In the genomic region with DNA sequence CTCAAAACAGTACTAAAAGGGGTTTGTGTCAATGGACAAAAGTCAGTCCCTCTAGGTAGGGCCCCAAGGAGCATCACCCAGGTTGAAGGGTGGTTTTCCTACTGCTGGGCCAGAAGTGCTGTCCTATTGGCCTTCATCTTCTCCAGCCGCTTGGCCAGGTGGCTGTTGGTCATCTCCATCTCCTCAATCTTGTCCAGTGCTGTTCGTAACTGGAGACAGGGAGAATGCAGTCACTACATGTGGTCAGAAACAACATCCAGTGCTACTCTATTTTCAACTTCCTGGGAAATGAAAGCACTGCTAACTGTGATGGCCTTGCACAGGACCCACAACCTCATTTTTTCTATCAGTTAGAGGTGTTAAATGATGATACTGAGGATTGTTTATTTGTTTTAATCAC, we compare ENCODE assay signal across 11 cellular contexts.
DNase-seq lines count a peak whose midpoint lies in the region; ATAC-seq and TF ChIP-seq lines count a peak whose summit lies in the region.
"Had no signal": no experiment of that assay in that cellular context is flagged by ENCODE, and none has a peak within 500 bp of the region (broad histone marks: within the 10 kb centered on the region; RNA-seq: fewer than 3 reads in every experiment).

No MANE protein-coding gene starts in this region.

- peaks cover 8% of the 10 kb centered on the region for H3K9me1 ChIP-seq in IMR-90 (ENCODE audit: insufficient read depth, low read length)

- TF ChIP-seq POLR2A in IMR-90 (IDR thresholded peaks at IDR 0.05; ENCODE audit: low read depth, low read length), result no peak

- no CpG with 5 or more reads among the region's 2 CpGs for WGBS in IMR-90 (ENCODE audit: extremely low coverage in 2 of 2, insufficient read length in 1 of 2), 2 experiments
- WGBS in right cardiac atrium, result 79% methylated on average over 2 of the region's 2 CpGs

- no peak overlapping the region for H3K56ac ChIP-seq in IMR-90 (ENCODE audit: extremely low read depth, insufficient read depth, low read length)

- no peaks in the 10 kb centered on the region for H3K9me3 ChIP-seq in IMR-90 (ENCODE audit: control insufficient read depth, insufficient read depth, low read length)
- H3K9me3 ChIP-seq in right cardiac atrium (ENCODE audit: control insufficient read depth, low read length), result no peaks in the 10 kb centered on the region
- H3K9me3 ChIP-seq: breast epithelium had no signal

- TF ChIP-seq RAD21 in IMR-90 (IDR thresholded peaks at IDR 0.05; ENCODE audit: low read length), result no peak

- peak overlapping the region; percentile 7; the same call in 1 of the 2 replicates for H2AK5ac ChIP-seq in IMR-90 (ENCODE audit: low read depth, low read length)

- no peak overlapping the region for H3K18ac ChIP-seq in IMR-90 (ENCODE audit: low read depth, low read length)

- no peak for DNase-seq in IMR-90
- DNase-seq in right cardiac atrium, result no peak
- DNase-seq in stimulated activated naive B cell treated with anti-CD40 and anti-IgM and Interleukin-4, amounts not matched to agents 10 μg/mL and 1 μg/mL and 100 μg/mL, for 72 hours, result no peak
- DNase-seq in NCI-H2107 (lab: John Stamatoyannopoulos, UW), result no peak
- DNase-seq in SK-N-DZ (ENCODE audit: low spot score), result no peak
- DNase-seq in SKM-1 (lab: John Stamatoyannopoulos, UW; ENCODE audit: unreplicated experiment), result no peak
- DNase-seq: DMS153, NCI-H748 treated with DMSO at 0.1 percent for 48 hours had no signal

- H3K27ac Mint-ChIP-seq in stimulated activated naive B cell treated with anti-CD40 and anti-IgM and Interleukin-4, amounts not matched to agents 10 μg/mL and 1 μg/mL and 100 μg/mL, for 72 hours, result peak overlapping the region; percentile 90

- H3K36me3 Mint-ChIP-seq in stimulated activated naive B cell treated with anti-CD40 and anti-IgM and Interleukin-4, amounts not matched to agents 10 μg/mL and 1 μg/mL and 100 μg/mL, for 72 hours, result peaks cover 46 to 54% of the 10 kb centered on the region in 2 donors

- H4K20me1 ChIP-seq in IMR-90 (ENCODE audit: insufficient read depth, low read length), result no peaks in the 10 kb centered on the region; the same call in 1 of the 2 replicates

- H3K27me3 ChIP-seq in IMR-90 (ENCODE audit: control insufficient read depth, insufficient read depth, low read length) (no peaks in the 10 kb centered on the region), right cardiac atrium (ENCODE audit: control insufficient read depth, insufficient read depth) (no peaks in the 10 kb centered on the region)
- H3K27me3 ChIP-seq: breast epithelium had no signal

- H2AK9ac ChIP-seq in IMR-90 (replicated peaks; ENCODE audit: low read depth, low read length, poor library complexity), result no peak overlapping the region

- H2BK15ac ChIP-seq in IMR-90 (ENCODE audit: low read depth, low read length), result no peak overlapping the region

- H3K4me3 ChIP-seq in IMR-90 (ENCODE audit: insufficient read depth, low read depth, low read length), result no peak overlapping the region
- no peak overlapping the region for H3K4me3 ChIP-seq in right cardiac atrium (ENCODE audit: low read length)
- H3K4me3 ChIP-seq: breast epithelium had no signal

- no peak overlapping the region for H2BK5ac ChIP-seq in IMR-90 (ENCODE audit: low read depth, low read length, poor library complexity, severe bottlenecking)

- TSS peak; percentile 84 for BruUV-seq in IMR-90 (replicated peaks; lab: Mats Ljungman, UMichigan)

- peaks cover 19 to 31% of the 10 kb centered on the region in 2 experiments for H3K79me1 ChIP-seq in IMR-90 (ENCODE audit: low read depth in 1 of 2, low read length in 2 of 2)

- no peak overlapping the region for H3K4me2 ChIP-seq in IMR-90 (ENCODE audit: low read depth, low read length)

- ATAC-seq in IMR-90 (ENCODE audit: low read depth), result no peak
- peak in 1 of 2 donors; percentile 3 for ATAC-seq in right cardiac atrium
- peak in 1 of 2 donors; percentile 33 for ATAC-seq in stimulated activated naive B cell treated with anti-CD40 and anti-IgM and Interleukin-4, amounts not matched to agents 10 μg/mL and 1 μg/mL and 100 μg/mL, for 72 hours (replicated peaks)
- ATAC-seq in GM21717 (IDR thresholded peaks at IDR 0.05; ENCODE audit: unreplicated experiment), result no peak

- H3K27ac ChIP-seq in IMR-90 (ENCODE audit: insufficient read depth, low read length) (no peak overlapping the region), VCaP (peak overlapping the region; percentile 58), right cardiac atrium (ENCODE audit: low read length) (peak overlapping the region; percentile 60)

- H3K4ac ChIP-seq in IMR-90 (ENCODE audit: low read depth, low read length), result no peak overlapping the region

- H2BK120ac ChIP-seq in IMR-90 (ENCODE audit: low read depth, low read length), result no peak overlapping the region

- 0 out of 2 replicates have a peak overlapping the region, but pooled peaks have one; percentile 10 for H3K14ac ChIP-seq in IMR-90 (replicated peaks; ENCODE audit: low read depth, low read length)

- H4K8ac ChIP-seq in IMR-90 (ENCODE audit: low read depth in 2 of 2, low read length in 2 of 2), result no peak overlapping the region

- no peak overlapping the region for H3K23ac ChIP-seq in IMR-90 (ENCODE audit: low read depth, low read length)

- no peaks in the 10 kb centered on the region for H3K9me3 Mint-ChIP-seq in stimulated activated naive B cell treated with anti-CD40 and anti-IgM and Interleukin-4, amounts not matched to agents 10 μg/mL and 1 μg/mL and 100 μg/mL, for 72 hours

- in situ Hi-C loops in IMR-90 (cut with MboI; ENCODE audit: low sequenced_read_pairs), result no loop called here

- H3K4me1 ChIP-seq in IMR-90 (ENCODE audit: control insufficient read depth, insufficient read depth, low read length) (peaks cover 13% of the 10 kb centered on the region), right cardiac atrium (ENCODE audit: control insufficient read depth, insufficient read depth, low read length) (peaks cover 12% of the 10 kb centered on the region)
- H3K4me1 ChIP-seq: breast epithelium had no signal

- H3K27me3 Mint-ChIP-seq in stimulated activated naive B cell treated with anti-CD40 and anti-IgM and Interleukin-4, amounts not matched to agents 10 μg/mL and 1 μg/mL and 100 μg/mL, for 72 hours, result no peaks in the 10 kb centered on the region

- dilution Hi-C loops in IMR-90 (cut with HindIII; ENCODE audit: low sequenced_read_pairs, unreplicated experiment), result no loop called here

- H3K4me1 Mint-ChIP-seq in stimulated activated naive B cell treated with anti-CD40 and anti-IgM and Interleukin-4, amounts not matched to agents 10 μg/mL and 1 μg/mL and 100 μg/mL, for 72 hours, result peaks cover 16 to 34% of the 10 kb centered on the region in 2 donors

- no peak overlapping the region for H2AFZ ChIP-seq in IMR-90 (replicated peaks; ENCODE audit: low read length, poor library complexity)

- intact Hi-C loops in IMR-90 (cut with micrococcal nuclease), result no loop called here
- intact Hi-C loops in right cardiac atrium (cut with DNase I), result no loop called here

- peaks cover 44% of the 10 kb centered on the region for H3K36me3 ChIP-seq in IMR-90 (ENCODE audit: control insufficient read depth, insufficient read depth, low read length)

- no peak overlapping the region for H4K91ac ChIP-seq in IMR-90 (ENCODE audit: insufficient read depth, low read depth, low read length)

- H3K4me3 Mint-ChIP-seq in stimulated activated naive B cell treated with anti-CD40 and anti-IgM and Interleukin-4, amounts not matched to agents 10 μg/mL and 1 μg/mL and 100 μg/mL, for 72 hours, result peak overlapping the region in 1 of 2 donors; percentile 22

- CTCF ChIA-PET in IMR-90 (lab: Yijun Ruan, JAX), result no interaction called here

- H3K9ac ChIP-seq in IMR-90 (ENCODE audit: low read depth, low read length), result no peak overlapping the region

- no peak overlapping the region for H2BK20ac ChIP-seq in IMR-90 (ENCODE audit: low read depth, low read length)

- POLR2A ChIA-PET in IMR-90 (lab: Charles Lee; ENCODE audit: unreplicated experiment), result no interaction called here

- no peak overlapping the region for H4K5ac ChIP-seq in IMR-90 (ENCODE audit: low read depth, low read length)

- TF ChIP-seq CTCF in IMR-90 (conservative IDR thresholded peaks at IDR 0.05; ENCODE audit: low read depth, low read length) (no peak), VCaP (conservative IDR thresholded peaks at IDR 0.05) (no peak)

TF ChIP-seq in IMR-90, 13 proteins besides CTCF, POLR2A, EP300 and RAD21:
- TF ChIP-seq RCOR1 (IDR thresholded peaks at IDR 0.05; ENCODE audit: insufficient replicate concordance, low read length) (no peak), MXI1 (IDR thresholded peaks at IDR 0.05; ENCODE audit: borderline replicate concordance, low read depth, low read length) (no peak), CHD1 (IDR thresholded peaks at IDR 0.05; ENCODE audit: low read depth, low read length) (no peak), FOS (IDR thresholded peaks at IDR 0.05; ENCODE audit: low read depth, low read length) (no peak), CEBPB (IDR thresholded peaks at IDR 0.05; ENCODE audit: low read depth, low read length) (no peak), NFE2L2 (IDR thresholded peaks at IDR 0.05; ENCODE audit: low read depth, low read length) (no peak), RFX5 (IDR thresholded peaks at IDR 0.05; ENCODE audit: low read depth, low read length) (no peak), BHLHE40 (IDR thresholded peaks at IDR 0.05; ENCODE audit: low read depth, low read length) (no peak)
- TF ChIP-seq, protein P1, sequence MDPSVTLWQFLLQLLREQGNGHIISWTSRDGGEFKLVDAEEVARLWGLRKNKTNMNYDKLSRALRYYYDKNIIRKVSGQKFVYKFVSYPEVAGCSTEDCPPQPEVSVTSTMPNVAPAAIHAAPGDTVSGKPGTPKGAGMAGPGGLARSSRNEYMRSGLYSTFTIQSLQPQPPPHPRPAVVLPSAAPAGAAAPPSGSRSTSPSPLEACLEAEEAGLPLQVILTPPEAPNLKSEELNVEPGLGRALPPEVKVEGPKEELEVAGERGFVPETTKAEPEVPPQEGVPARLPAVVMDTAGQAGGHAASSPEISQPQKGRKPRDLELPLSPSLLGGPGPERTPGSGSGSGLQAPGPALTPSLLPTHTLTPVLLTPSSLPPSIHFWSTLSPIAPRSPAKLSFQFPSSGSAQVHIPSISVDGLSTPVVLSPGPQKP (IDR thresholded peaks at IDR 0.05; ENCODE audit: borderline replicate concordance, low read depth, low read length), result no peak
- TF ChIP-seq, protein P2, sequence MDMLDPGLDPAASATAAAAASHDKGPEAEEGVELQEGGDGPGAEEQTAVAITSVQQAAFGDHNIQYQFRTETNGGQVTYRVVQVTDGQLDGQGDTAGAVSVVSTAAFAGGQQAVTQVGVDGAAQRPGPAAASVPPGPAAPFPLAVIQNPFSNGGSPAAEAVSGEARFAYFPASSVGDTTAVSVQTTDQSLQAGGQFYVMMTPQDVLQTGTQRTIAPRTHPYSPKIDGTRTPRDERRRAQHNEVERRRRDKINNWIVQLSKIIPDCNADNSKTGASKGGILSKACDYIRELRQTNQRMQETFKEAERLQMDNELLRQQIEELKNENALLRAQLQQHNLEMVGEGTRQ (IDR thresholded peaks at IDR 0.05; ENCODE audit: low read depth, low read length), result no peak
